Comparison of ENCODE assay signal across 8 cellular contexts in the genomic region with DNA sequence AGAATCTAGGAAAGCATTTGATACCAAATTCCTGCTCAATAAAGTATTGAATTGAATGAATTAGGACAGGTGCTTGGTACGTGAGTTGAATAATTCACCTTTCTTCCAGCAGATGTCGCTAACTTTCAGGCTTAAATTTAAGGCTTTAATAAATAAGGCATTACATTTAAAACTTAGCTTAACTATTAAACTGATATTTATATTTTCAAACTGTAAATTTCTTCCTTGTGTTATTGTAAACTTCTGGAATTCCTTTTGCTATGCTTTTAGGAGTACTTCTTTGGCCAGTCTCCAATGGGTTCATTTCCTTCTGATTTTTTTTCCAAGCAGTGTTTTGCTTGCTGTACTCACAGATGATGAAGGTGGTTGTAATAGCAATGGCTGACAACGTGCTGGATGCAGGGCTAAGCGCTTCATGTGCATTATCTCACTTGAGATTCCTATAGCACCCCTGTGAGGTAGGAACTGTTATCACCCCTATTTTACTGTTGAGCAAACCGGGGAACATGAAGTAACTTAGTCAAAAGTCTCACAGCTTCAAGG.
DNase-seq lines count a peak whose midpoint lies in the region; ATAC-seq and TF ChIP-seq lines count a peak whose summit lies in the region.

No MANE protein-coding gene starts in this region.

- TF ChIP-seq CTCF in osteocyte (IDR thresholded peaks at IDR 0.05), result peak; percentile 76

- no peaks in the 10 kb centered on the region for H3K27me3 ChIP-seq in CD4-positive, alpha-beta memory T cell (ENCODE audit: insufficient read depth, low read length)

- ATAC-seq in GM19351 (IDR thresholded peaks at IDR 0.05; ENCODE audit: unreplicated experiment) (peak; percentile 94), T-helper 17 cell (peak; percentile 100), HG03571 (IDR thresholded peaks at IDR 0.05; ENCODE audit: unreplicated experiment) (no peak)

- peak in 4 of 5 donors; percentile 19 to 72 (median 62) for DNase-seq in CD4-positive, alpha-beta memory T cell
- DNase-seq in NCI-H1436 (lab: John Stamatoyannopoulos, UW), result peak; percentile 49
- DNase-seq in T-helper 17 cell, result no peak
- DNase-seq in fibroblast of peridontal ligament (ENCODE audit: extremely low read depth), result peak; percentile 79
- DNase-seq in osteocyte (ENCODE audit: extremely low spot score, unreplicated experiment), result no peak
- DNase-seq in stimulated activated CD4-positive, alpha-beta T cell treated with anti-CD3 and anti-CD28 coated beads, Interleukin-4, amount 100 ng/mL, for 1 hour, result no peak

- H3K9me3 Mint-ChIP-seq in CD4-positive, alpha-beta memory T cell, result peaks cover 0 to 4% (median 0%) of the 10 kb centered on the region in 8 donors
- peaks cover 5% of the 10 kb centered on the region for H3K9me3 Mint-ChIP-seq in osteocyte (ENCODE audit: unreplicated experiment)

- H3K4me3 Mint-ChIP-seq in CD4-positive, alpha-beta memory T cell, result peak overlapping the region in 3 of 8 donors; percentile 59 to 77 (median 60)
- no peak overlapping the region for H3K4me3 Mint-ChIP-seq in T-helper 17 cell
- H3K4me3 Mint-ChIP-seq in osteocyte (ENCODE audit: unreplicated experiment), result no peak overlapping the region

- H3K27me3 Mint-ChIP-seq in CD4-positive, alpha-beta memory T cell, result peaks cover 0 to 1% of the 10 kb centered on the region in 2 donors
- H3K27me3 Mint-ChIP-seq in T-helper 17 cell, result no peaks in the 10 kb centered on the region
- no peaks in the 10 kb centered on the region for H3K27me3 Mint-ChIP-seq in osteocyte (ENCODE audit: unreplicated experiment)

- no peaks in the 10 kb centered on the region for H3K4me1 ChIP-seq in CD4-positive, alpha-beta memory T cell (ENCODE audit: insufficient read depth, low read length)

- CTCF ChIA-PET in CD4-positive, alpha-beta memory T cell (lab: Charles Lee; ENCODE audit: partially characterized antibody), result interaction anchor here (0.7 to 6.3 kb wide), 30 partner anchors 10 to 1314 kb away, joined by 3 to 100 read pairs (median 4); no protein-coding TSS in a partner anchor

- H3K4me3 ChIP-seq in CD4-positive, alpha-beta memory T cell (ENCODE audit: low read length in 2 of 2), result no peak overlapping the region

- H3K36me3 Mint-ChIP-seq in CD4-positive, alpha-beta memory T cell, result no peaks in the 10 kb centered on the region
- no peaks in the 10 kb centered on the region for H3K36me3 Mint-ChIP-seq in T-helper 17 cell (ENCODE audit: low read depth)
- H3K36me3 Mint-ChIP-seq in osteocyte (ENCODE audit: unreplicated experiment), result no peaks in the 10 kb centered on the region

- POLR2A ChIA-PET in CD4-positive, alpha-beta memory T cell (lab: Charles Lee; ENCODE audit: partially characterized antibody), result no interaction called here

- intact Hi-C loops in CD4-positive, alpha-beta memory T cell (cut with micrococcal nuclease), result loop anchor here (1.0 kb wide), 3 partner anchors 700 to 817 kb away; no protein-coding TSS in a partner anchor

- no peak overlapping the region for H3K27ac ChIP-seq in CD4-positive, alpha-beta memory T cell (ENCODE audit: low read depth, low read length)

- no peaks in the 10 kb centered on the region for H3K9me3 ChIP-seq in CD4-positive, alpha-beta memory T cell (ENCODE audit: control insufficient read depth in 1 of 2, low read length in 2 of 2)
- H3K9me3 ChIP-seq in T-helper 17 cell (ENCODE audit: control insufficient read depth, low read length, poor library complexity, severe bottlenecking), result no peaks in the 10 kb centered on the region

- no peaks in the 10 kb centered on the region for H3K36me3 ChIP-seq in CD4-positive, alpha-beta memory T cell (ENCODE audit: insufficient read depth, low read length)

- peak overlapping the region in 3 of 7 donors; percentile 13 to 74 (median 66) for H3K27ac Mint-ChIP-seq in CD4-positive, alpha-beta memory T cell
- H3K27ac Mint-ChIP-seq in T-helper 17 cell (no peak overlapping the region), osteocyte (ENCODE audit: unreplicated experiment) (peak overlapping the region; percentile 63)

- peaks cover 0 to 3% (median 3%) of the 10 kb centered on the region in 4 donors for H3K4me1 Mint-ChIP-seq in CD4-positive, alpha-beta memory T cell
- H3K4me1 Mint-ChIP-seq in T-helper 17 cell (no peaks in the 10 kb centered on the region), osteocyte (ENCODE audit: unreplicated experiment) (peaks cover 6% of the 10 kb centered on the region)

Comparison
In these comparisons a context has a peak if more than half of its experiments do, and no peak if none do; other contexts are left out.
1. DNase-seq: peak in CD4-positive, alpha-beta memory T cell (4 of 5), NCI-H1436 (single experiment) and fibroblast of peridontal ligament (single experiment); none in T-helper 17 cell (0 of 3), osteocyte (single experiment) and stimulated activated CD4-positive, alpha-beta T cell treated with anti-CD3 and anti-CD28 coated beads, Interleukin-4, amount 100 ng/mL, for 1 hour (single experiment).